ENCODE assay signal across 1 cellular context in genomic region chr2:10680957-10681356, GRCh38.
A peak's percentile ranks its signal among the peaks of the same experiment; 100 is the strongest.
TF ChIP-seq lines count a peak whose summit lies in the region.

No MANE protein-coding gene starts in this region.

TF ChIP-seq in IMR-90, 13 proteins besides CTCF, POLR2A, EP300 and RAD21:
- no peak for TF ChIP-seq BHLHE40 (IDR thresholded peaks at IDR 0.05; ENCODE audit: low read depth, low read length)
- 0 out of 2 replicates have a peak, but pooled peaks have one; percentile 29 for TF ChIP-seq USF2 (IDR thresholded peaks at IDR 0.05; ENCODE audit: low read depth, low read length)
- TF ChIP-seq MXI1 (IDR thresholded peaks at IDR 0.05; ENCODE audit: borderline replicate concordance, low read depth, low read length): no peak
